In the genomic region with DNA sequence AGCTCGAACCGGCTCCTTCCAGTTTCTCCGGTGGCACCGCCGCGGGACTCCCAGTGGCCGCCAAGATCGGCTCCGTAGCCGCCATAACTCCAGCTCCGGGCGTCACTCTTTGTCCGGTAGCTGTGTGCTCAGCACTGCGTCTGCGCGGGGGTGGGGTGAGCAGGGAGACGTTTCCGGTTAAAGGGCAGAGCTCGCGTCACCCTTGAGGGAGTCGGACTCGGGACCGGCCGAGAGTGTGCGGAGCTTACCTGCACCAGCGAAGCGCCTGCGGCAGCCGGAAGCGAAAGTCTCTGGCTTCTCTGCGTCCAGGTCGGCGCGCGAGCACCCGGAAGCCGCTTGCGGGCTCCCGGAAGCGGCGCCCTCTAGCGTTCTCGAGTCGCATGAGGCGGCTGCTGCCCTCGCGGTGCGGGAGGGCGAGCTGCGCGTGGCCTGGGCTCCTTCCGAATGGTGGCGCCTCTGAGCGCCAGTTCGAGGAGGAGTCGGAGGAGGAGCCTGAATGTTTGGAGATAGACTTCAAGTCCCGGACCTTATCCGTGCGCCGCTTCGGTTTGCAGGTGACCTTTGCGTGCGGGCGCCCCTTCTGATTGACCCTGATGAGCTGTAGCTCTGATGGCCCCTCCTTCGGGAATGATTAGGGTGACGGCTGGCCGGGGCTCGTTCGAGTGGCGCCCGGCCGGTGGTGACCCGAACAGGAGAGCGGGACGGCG, we compare ENCODE assay signal across 1 cellular context.
TF ChIP-seq lines count a peak whose summit lies in the region.

A gene (minus strand): TSS at position 303 of the 707 bp plus-strand sequence. CDS start 218 bp downstream, at position 85.

TF ChIP-seq in K562, 482 proteins besides CTCF, POLR2A, EP300 and RAD21 (continued from another document and continues in another):
- TF ChIP-seq MYC (IDR thresholded peaks at IDR 0.05; ENCODE audit: low read depth, low read length) (peak; percentile 99), MYC (CRISPR knock-in tag; IDR thresholded peaks at IDR 0.05; ENCODE audit: borderline replicate concordance, low read depth) (peak; percentile 74; the same call in 1 of the 2 replicates), ELF1 (tag; IDR thresholded peaks at IDR 0.05) (peak; percentile 97), POLR3G (IDR thresholded peaks at IDR 0.05; ENCODE audit: extremely low read depth, insufficient read length, insufficient replicate concordance) (no peak), FUS (optimal IDR thresholded peaks at IDR 0.05; ENCODE audit: low read depth, low read length) (no peak), EHMT2 (IDR thresholded peaks at IDR 0.05) (no peak), TCFL5 (CRISPR knock-in tag; conservative IDR thresholded peaks at IDR 0.05) (no peak), HDAC1 (IDR thresholded peaks at IDR 0.05) (peak in 1 of 2 experiments; percentile 57; a peak in 2 of 4 replicates), PHB (CRISPR knock-in tag; IDR thresholded peaks at IDR 0.05) (0 out of 2 replicates have a peak, but pooled peaks have one; percentile 11), ADNP (tag; IDR thresholded peaks at IDR 0.05) (no peak), ELF4 (CRISPR knock-in tag; IDR thresholded peaks at IDR 0.05) (no peak), ZEB2 (IDR thresholded peaks at IDR 0.05) (peak; percentile 97), ZNF224 (CRISPR knock-in tag; IDR thresholded peaks at IDR 0.05) (no peak), ZNF408 (CRISPR knock-in tag; IDR thresholded peaks at IDR 0.05; ENCODE audit: low read depth) (no peak), TCF3 (CRISPR knock-in tag; IDR thresholded peaks at IDR 0.05) (peak; percentile 49; the same call in 1 of the 2 replicates), NR4A1 (CRISPR knock-in tag; IDR thresholded peaks at IDR 0.05) (0 out of 2 replicates have a peak, but pooled peaks have one; percentile 29), NR4A1 (tag; IDR thresholded peaks at IDR 0.05) (0 out of 2 replicates have a peak, but pooled peaks have one; percentile 18), HNRNPL (IDR thresholded peaks at IDR 0.05; ENCODE audit: low read depth, low read length) (peak; percentile 34; the same call in 1 of the 2 replicates), CSDE1 (IDR thresholded peaks at IDR 0.05) (no peak), HMG20A (CRISPR knock-in tag; conservative IDR thresholded peaks at IDR 0.05) (no peak), ZFP36 (IDR thresholded peaks at IDR 0.05; ENCODE audit: low read depth, low read length, partially characterized antibody) (no peak), RHOXF2B (CRISPR knock-in tag; conservative IDR thresholded peaks at IDR 0.05) (no peak), RBM22 (IDR thresholded peaks at IDR 0.05; ENCODE audit: low read depth, low read length, poor library complexity, severe bottlenecking) (no peak), ZNF644 (tag; IDR thresholded peaks at IDR 0.05; ENCODE audit: low read depth) (no peak), ZSCAN32 (CRISPR knock-in tag; IDR thresholded peaks at IDR 0.05) (no peak), NUFIP1 (IDR thresholded peaks at IDR 0.05; ENCODE audit: partially characterized antibody) (peak; percentile 56), MCM7 (IDR thresholded peaks at IDR 0.05) (no peak), ZKSCAN1 (IDR thresholded peaks at IDR 0.05; ENCODE audit: low read depth, low read length) (peak; percentile 69; the same call in 1 of the 2 replicates)
- TF ChIP-seq, protein P1, sequence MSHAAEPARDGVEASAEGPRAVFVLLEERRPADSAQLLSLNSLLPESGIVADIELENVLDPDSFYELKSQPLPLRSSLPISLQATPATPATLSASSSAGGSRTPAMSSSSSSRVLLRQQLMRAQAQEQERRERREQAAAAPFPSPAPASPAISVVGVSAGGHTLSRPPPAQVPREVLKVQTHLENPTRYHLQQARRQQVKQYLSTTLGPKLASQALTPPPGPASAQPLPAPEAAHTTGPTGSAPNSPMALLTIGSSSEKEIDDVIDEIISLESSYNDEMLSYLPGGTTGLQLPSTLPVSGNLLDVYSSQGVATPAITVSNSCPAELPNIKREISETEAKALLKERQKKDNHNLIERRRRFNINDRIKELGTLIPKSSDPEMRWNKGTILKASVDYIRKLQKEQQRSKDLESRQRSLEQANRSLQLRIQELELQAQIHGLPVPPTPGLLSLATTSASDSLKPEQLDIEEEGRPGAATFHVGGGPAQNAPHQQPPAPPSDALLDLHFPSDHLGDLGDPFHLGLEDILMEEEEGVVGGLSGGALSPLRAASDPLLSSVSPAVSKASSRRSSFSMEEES (CRISPR knock-in tag; IDR thresholded peaks at IDR 0.05): no peak
- TF ChIP-seq, protein P2, sequence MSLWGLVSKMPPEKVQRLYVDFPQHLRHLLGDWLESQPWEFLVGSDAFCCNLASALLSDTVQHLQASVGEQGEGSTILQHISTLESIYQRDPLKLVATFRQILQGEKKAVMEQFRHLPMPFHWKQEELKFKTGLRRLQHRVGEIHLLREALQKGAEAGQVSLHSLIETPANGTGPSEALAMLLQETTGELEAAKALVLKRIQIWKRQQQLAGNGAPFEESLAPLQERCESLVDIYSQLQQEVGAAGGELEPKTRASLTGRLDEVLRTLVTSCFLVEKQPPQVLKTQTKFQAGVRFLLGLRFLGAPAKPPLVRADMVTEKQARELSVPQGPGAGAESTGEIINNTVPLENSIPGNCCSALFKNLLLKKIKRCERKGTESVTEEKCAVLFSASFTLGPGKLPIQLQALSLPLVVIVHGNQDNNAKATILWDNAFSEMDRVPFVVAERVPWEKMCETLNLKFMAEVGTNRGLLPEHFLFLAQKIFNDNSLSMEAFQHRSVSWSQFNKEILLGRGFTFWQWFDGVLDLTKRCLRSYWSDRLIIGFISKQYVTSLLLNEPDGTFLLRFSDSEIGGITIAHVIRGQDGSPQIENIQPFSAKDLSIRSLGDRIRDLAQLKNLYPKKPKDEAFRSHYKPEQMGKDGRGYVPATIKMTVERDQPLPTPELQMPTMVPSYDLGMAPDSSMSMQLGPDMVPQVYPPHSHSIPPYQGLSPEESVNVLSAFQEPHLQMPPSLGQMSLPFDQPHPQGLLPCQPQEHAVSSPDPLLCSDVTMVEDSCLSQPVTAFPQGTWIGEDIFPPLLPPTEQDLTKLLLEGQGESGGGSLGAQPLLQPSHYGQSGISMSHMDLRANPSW (CRISPR knock-in tag; IDR thresholded peaks at IDR 0.05): no peak
- TF ChIP-seq, protein P3, sequence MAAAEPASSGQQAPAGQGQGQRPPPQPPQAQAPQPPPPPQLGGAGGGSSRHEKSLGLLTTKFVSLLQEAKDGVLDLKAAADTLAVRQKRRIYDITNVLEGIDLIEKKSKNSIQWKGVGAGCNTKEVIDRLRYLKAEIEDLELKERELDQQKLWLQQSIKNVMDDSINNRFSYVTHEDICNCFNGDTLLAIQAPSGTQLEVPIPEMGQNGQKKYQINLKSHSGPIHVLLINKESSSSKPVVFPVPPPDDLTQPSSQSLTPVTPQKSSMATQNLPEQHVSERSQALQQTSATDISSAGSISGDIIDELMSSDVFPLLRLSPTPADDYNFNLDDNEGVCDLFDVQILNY (CRISPR knock-in tag; IDR thresholded peaks at IDR 0.05): peak; percentile 81; the same call in 1 of the 2 replicates
- TF ChIP-seq, protein P4, sequence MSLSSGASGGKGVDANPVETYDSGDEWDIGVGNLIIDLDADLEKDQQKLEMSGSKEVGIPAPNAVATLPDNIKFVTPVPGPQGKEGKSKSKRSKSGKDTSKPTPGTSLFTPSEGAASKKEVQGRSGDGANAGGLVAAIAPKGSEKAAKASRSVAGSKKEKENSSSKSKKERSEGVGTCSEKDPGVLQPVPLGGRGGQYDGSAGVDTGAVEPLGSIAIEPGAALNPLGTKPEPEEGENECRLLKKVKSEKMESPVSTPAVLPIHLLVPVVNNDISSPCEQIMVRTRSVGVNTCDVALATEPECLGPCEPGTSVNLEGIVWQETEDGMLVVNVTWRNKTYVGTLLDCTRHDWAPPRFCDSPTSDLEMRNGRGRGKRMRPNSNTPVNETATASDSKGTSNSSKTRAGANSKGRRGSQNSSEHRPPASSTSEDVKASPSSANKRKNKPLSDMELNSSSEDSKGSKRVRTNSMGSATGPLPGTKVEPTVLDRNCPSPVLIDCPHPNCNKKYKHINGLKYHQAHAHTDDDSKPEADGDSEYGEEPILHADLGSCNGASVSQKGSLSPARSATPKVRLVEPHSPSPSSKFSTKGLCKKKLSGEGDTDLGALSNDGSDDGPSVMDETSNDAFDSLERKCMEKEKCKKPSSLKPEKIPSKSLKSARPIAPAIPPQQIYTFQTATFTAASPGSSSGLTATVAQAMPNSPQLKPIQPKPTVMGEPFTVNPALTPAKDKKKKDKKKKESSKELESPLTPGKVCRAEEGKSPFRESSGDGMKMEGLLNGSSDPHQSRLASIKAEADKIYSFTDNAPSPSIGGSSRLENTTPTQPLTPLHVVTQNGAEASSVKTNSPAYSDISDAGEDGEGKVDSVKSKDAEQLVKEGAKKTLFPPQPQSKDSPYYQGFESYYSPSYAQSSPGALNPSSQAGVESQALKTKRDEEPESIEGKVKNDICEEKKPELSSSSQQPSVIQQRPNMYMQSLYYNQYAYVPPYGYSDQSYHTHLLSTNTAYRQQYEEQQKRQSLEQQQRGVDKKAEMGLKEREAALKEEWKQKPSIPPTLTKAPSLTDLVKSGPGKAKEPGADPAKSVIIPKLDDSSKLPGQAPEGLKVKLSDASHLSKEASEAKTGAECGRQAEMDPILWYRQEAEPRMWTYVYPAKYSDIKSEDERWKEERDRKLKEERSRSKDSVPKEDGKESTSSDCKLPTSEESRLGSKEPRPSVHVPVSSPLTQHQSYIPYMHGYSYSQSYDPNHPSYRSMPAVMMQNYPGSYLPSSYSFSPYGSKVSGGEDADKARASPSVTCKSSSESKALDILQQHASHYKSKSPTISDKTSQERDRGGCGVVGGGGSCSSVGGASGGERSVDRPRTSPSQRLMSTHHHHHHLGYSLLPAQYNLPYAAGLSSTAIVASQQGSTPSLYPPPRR (CRISPR knock-in tag; IDR thresholded peaks at IDR 0.05; ENCODE audit: borderline replicate concordance): no peak
- TF ChIP-seq, protein P5, sequence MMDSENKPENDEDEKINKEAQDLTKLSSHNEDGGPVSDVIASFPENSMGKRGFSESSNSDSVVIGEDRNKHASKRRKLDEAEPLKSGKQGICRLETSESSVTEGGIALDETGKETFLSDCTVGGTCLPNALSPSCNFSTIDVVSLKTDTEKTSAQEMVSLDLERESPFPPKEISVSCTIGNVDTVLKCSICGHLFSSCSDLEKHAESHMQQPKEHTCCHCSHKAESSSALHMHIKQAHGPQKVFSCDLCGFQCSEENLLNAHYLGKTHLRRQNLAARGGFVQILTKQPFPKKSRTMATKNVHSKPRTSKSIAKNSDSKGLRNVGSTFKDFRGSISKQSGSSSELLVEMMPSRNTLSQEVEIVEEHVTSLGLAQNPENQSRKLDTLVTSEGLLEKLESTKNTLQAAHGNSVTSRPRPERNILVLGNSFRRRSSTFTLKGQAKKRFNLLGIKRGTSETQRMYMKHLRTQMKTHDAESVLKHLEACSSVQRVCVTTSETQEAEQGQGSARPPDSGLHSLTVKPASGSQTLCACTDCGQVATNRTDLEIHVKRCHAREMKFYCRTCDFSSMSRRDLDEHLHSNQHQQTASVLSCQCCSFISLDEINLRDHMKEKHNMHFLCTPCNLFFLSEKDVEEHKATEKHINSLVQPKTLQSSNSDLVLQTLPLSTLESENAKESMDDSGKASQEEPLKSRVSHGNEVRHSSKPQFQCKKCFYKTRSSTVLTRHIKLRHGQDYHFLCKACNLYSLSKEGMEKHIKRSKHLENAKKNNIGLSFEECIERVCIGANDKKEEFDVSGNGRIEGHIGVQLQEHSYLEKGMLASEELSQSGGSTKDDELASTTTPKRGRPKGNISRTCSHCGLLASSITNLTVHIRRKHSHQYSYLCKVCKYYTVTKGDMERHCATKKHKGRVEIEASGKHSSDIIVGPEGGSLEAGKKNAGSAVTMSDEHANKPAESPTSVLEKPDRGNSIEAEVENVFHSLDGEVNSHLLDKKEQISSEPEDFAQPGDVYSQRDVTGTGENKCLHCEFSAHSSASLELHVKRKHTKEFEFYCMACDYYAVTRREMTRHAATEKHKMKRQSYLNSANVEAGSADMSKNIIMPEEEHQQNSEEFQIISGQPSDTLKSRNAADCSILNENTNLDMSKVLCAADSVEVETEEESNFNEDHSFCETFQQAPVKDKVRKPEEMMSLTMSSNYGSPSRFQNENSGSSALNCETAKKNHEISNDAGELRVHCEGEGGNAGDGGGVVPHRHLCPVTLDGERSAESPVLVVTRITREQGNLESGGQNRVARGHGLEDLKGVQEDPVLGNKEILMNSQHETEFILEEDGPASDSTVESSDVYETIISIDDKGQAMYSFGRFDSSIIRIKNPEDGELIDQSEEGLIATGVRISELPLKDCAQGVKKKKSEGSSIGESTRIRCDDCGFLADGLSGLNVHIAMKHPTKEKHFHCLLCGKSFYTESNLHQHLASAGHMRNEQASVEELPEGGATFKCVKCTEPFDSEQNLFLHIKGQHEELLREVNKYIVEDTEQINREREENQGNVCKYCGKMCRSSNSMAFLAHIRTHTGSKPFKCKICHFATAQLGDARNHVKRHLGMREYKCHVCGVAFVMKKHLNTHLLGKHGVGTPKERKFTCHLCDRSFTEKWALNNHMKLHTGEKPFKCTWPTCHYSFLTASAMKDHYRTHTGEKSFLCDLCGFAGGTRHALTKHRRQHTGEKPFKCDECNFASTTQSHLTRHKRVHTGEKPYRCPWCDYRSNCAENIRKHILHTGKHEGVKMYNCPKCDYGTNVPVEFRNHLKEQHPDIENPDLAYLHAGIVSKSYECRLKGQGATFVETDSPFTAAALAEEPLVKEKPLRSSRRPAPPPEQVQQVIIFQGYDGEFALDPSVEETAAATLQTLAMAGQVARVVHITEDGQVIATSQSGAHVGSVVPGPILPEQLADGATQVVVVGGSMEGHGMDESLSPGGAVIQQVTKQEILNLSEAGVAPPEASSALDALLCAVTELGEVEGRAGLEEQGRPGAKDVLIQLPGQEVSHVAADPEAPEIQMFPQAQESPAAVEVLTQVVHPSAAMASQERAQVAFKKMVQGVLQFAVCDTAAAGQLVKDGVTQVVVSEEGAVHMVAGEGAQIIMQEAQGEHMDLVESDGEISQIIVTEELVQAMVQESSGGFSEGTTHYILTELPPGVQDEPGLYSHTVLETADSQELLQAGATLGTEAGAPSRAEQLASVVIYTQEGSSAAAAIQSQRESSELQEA (IDR thresholded peaks at IDR 0.05; ENCODE audit: low read depth): no peak; the same call in 1 of the 2 replicates
- TF ChIP-seq, protein P6, sequence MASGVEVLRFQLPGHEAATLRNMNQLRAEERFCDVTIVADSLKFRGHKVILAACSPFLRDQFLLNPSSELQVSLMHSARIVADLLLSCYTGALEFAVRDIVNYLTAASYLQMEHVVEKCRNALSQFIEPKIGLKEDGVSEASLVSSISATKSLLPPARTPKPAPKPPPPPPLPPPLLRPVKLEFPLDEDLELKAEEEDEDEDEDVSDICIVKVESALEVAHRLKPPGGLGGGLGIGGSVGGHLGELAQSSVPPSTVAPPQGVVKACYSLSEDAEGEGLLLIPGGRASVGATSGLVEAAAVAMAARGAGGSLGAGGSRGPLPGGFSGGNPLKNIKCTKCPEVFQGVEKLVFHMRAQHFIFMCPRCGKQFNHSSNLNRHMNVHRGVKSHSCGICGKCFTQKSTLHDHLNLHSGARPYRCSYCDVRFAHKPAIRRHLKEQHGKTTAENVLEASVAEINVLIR (CRISPR knock-in tag; IDR thresholded peaks at IDR 0.05): no peak
